ENCODE assay signal across 29 cellular contexts in the genomic region with DNA sequence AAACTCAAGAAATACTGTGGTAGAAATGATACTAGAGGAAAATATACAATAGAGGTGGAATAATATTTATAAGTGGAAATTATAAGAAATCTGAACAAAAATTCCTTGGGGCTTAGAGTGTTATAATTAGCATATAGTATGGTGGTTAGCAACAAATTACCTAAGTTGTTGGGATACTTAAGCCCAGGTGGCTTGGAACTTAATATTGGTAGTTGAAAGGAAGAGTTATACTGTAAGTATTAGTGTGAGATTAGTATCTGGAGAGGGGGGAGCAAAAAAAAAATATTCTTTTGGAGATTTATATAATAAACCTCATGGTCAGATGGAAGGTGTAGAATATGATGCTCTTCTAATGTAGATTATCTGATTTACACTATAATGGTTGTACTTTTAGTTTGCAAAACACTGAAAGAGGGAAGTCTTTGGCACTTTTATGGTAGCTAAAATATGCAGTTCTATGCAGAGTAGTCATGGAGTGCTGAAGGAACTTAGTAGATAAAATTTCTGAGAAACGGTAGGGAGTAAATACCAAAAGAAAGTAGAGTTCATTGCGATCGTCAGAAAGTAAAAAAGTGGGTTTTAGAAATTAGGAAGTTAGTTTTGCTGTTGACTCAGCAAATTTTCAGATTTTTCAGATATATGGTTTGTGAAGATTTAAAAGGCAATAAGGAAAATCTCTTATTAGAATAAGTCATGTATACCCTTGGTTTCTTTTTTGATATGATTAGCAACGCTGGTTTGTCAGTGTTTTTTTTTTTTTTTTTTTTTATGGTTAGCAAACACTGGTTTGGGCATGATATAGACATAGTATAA. TPM values are rescaled to one million over a fixed set of nuclear protein-coding genes. Genes with fewer than 3 reads are reported as not detected.
A peak's percentile ranks its signal among the peaks of the same experiment; 100 is the strongest.
DNase-seq lines count a peak whose midpoint lies in the region; ATAC-seq, FAIRE-seq and TF ChIP-seq lines count a peak whose summit lies in the region.
"Had no signal": no experiment of that assay in that cellular context is flagged by ENCODE, and none has a peak within 500 bp of the region (broad histone marks: within the 10 kb centered on the region; RNA-seq: fewer than 3 reads in every experiment).

No MANE protein-coding gene starts in this region.

- no peak overlapping the region for H3K9ac ChIP-seq in HepG2 (ENCODE audit: insufficient read depth, low read depth, low read length)
- no peak overlapping the region for H3K9ac ChIP-seq in endodermal cell (ENCODE audit: extremely low read depth, low read length, poor library complexity, severe bottlenecking)

- 97% methylated on average over 4 of the region's 4 CpGs for WGBS in HepG2 (ENCODE audit: low lambda C conversion rate)
- WGBS in right lobe of liver (ENCODE audit: insufficient coverage, low coverage, low lambda C conversion rate, missing lambda C conversion rate): 76% methylated on average over 4 of the region's 4 CpGs
- WGBS in endodermal cell (ENCODE audit: insufficient coverage in 1 of 2, insufficient read length in 1 of 2), 2 experiments: 47 to 49% methylated on average over 3 to 4 of the region's 4 CpGs
- 72% methylated on average over 4 of the region's 4 CpGs for whole genome bisulfite sequencing in hepatocyte (ENCODE audit: low lambda C conversion rate, missing lambda C conversion rate)

- H3K9me3 ChIP-seq in HepG2 (ENCODE audit: low read length) (no peaks in the 10 kb centered on the region), right lobe of liver (no peaks in the 10 kb centered on the region), PC-9 (ENCODE audit: insufficient read depth, low read depth) (0 out of 2 replicates have a peak, but pooled peaks cover under 1% of the 10 kb centered on the region), endodermal cell (ENCODE audit: control insufficient read depth, low read length) (no peaks in the 10 kb centered on the region), hepatocyte (ENCODE audit: low read depth) (no peaks in the 10 kb centered on the region)
- H3K9me3 ChIP-seq: adrenal gland, body of pancreas, Caco-2, gastroesophageal sphincter, mucosa of descending colon, right atrium auricular region, upper lobe of right lung had no signal

- FAIRE-seq in HepG2 (lab: Jason Lieb, UNC): no peak
- FAIRE-seq: endothelial cell of umbilical vein, G401.6, keratinocyte had no signal

- H2AFZ ChIP-seq in HepG2 (ENCODE audit: low read length) (no peak overlapping the region), PC-9 (no peak overlapping the region), hepatocyte (no peak overlapping the region)

- intact Hi-C loops in HepG2 (cut with micrococcal nuclease; ENCODE audit: unreplicated experiment) (no loop called here), right lobe of liver (cut with DNase I) (no loop called here), PC-9 (cut with micrococcal nuclease; ENCODE audit: unreplicated experiment) (no loop called here), dorsolateral prefrontal cortex (cut with DNase I) (no loop called here)

- POLR2A ChIA-PET in HepG2 (lab: Yijun Ruan, JAX) (no interaction called here), PC-9 (lab: Charles Lee; ENCODE audit: unreplicated experiment) (no interaction called here)

- peaks cover 7% of the 10 kb centered on the region for H3F3A ChIP-seq in PC-9 (ENCODE audit: insufficient read depth, low read depth)

- TF ChIP-seq CTCF in HepG2 (CRISPR knock-in tag; IDR thresholded peaks at IDR 0.05) (no peak), right lobe of liver (IDR thresholded peaks at IDR 0.05) (no peak), PC-9 (conservative IDR thresholded peaks at IDR 0.05) (no peak), endodermal cell (conservative IDR thresholded peaks at IDR 0.05) (no peak), dorsolateral prefrontal cortex (IDR thresholded peaks at IDR 0.05 in 54 of 56, conservative IDR thresholded peaks at IDR 0.05 in 2 of 56; ENCODE audit: low read depth in 1 of 56, partially characterized antibody in 56 of 56) (no peak), hepatocyte (IDR thresholded peaks at IDR 0.05; ENCODE audit: poor library complexity) (no peak)

- DNase-seq in HepG2 (ENCODE audit: low spot score): no peak
- DNase-seq in right lobe of liver: no peak
- DNase-seq in PC-9: no peak
- no peak for DNase-seq in endodermal cell
- no peak for DNase-seq in dorsolateral prefrontal cortex
- DNase-seq in HT-29 (ENCODE audit: low spot score): no peak
- no peak for DNase-seq in hepatocyte (ENCODE audit: low spot score)
- DNase-seq: ACHN; activated B cell treated with CpG ODN at 0.5 μM for 24 hours; activated CD4-positive, alpha-beta T cell treated with anti-CD3 and anti-CD28 coated beads, Interleukin-2, amount 50 U/mL, for 4 hours; adrenal gland; body of pancreas; Caco-2; cerebellar nuclear complex; mucosa of descending colon; NCI-H1048; NCI-H1694 treated with DMSO at 0.1 percent for 48 hours; NCI-H2171; NCI-H510A; PC-3; upper lobe of right lung had no signal

- TF ChIP-seq POLR2A in HepG2 (IDR thresholded peaks at IDR 0.05; ENCODE audit: insufficient read depth in 1 of 2, low read depth in 2 of 2, low read length in 2 of 2) (no peak), right lobe of liver (IDR thresholded peaks at IDR 0.05) (no peak)

- in situ Hi-C loops in HepG2 (cut with HindIII; ENCODE audit: extremely low pct_ligation_motif_present, low pct_unique_long_range_greater_than_20kb): no loop called here

- H3K27ac Mint-ChIP-seq in endodermal cell: peak overlapping the region; percentile 65
- peak overlapping the region; percentile 2 for H3K27ac Mint-ChIP-seq in stimulated activated memory B cell treated with anti-CD40 and anti-IgM and Interleukin-4, amounts not matched to agents 10 μg/mL and 1 μg/mL and 100 μg/mL, for 72 hours
- H3K27ac Mint-ChIP-seq: activated B cell treated with CpG ODN at 0.5 μM for 24 hours had no signal

- H3K9me2 ChIP-seq in PC-9 (ENCODE audit: insufficient read depth) (no peaks in the 10 kb centered on the region), hepatocyte (replicated peaks; ENCODE audit: insufficient read depth) (no peaks in the 10 kb centered on the region)

- H3K4me3 ChIP-seq in HepG2 (replicated peaks in 1 of 3; ENCODE audit: insufficient read depth in 1 of 3, low read depth in 2 of 3, low read length in 3 of 3) (no peak overlapping the region), right lobe of liver (no peak overlapping the region), PC-9 (no peak overlapping the region), endodermal cell (ENCODE audit: low read length) (no peak overlapping the region), dorsolateral prefrontal cortex (no peak overlapping the region), hepatocyte (no peak overlapping the region)
- H3K4me3 ChIP-seq: adrenal gland, body of pancreas, gastroesophageal sphincter, mucosa of descending colon, right atrium auricular region, upper lobe of right lung had no signal

- no peak for TF ChIP-seq EP300 in HepG2 (IDR thresholded peaks at IDR 0.05; ENCODE audit: low read depth in 2 of 2, low read length in 2 of 2)
- TF ChIP-seq EP300 in HepG2 (CRISPR knock-in tag; IDR thresholded peaks at IDR 0.05; ENCODE audit: borderline replicate concordance): no peak

- H3K27me3 ChIP-seq in HepG2 (ENCODE audit: control insufficient read depth in 1 of 2, insufficient read depth in 2 of 2, low read length in 2 of 2) (no peaks in the 10 kb centered on the region), right lobe of liver (no peaks in the 10 kb centered on the region), PC-9 (ENCODE audit: insufficient read depth, low read depth) (no peaks in the 10 kb centered on the region), endodermal cell (ENCODE audit: control insufficient read depth, insufficient read depth, low read length, poor library complexity, severe bottlenecking) (no peaks in the 10 kb centered on the region), dorsolateral prefrontal cortex (no peaks in the 10 kb centered on the region), hepatocyte (no peaks in the 10 kb centered on the region)
- H3K27me3 ChIP-seq: adrenal gland, body of pancreas, gastroesophageal sphincter, right atrium auricular region, upper lobe of right lung had no signal

- H4K20me1 ChIP-seq in HepG2 (ENCODE audit: insufficient read depth, low read length) (no peaks in the 10 kb centered on the region), PC-9 (ENCODE audit: insufficient read depth) (no peaks in the 10 kb centered on the region), hepatocyte (ENCODE audit: insufficient read depth, poor library complexity, severe bottlenecking) (no peaks in the 10 kb centered on the region)

- H3K4me1 Mint-ChIP-seq in endodermal cell: peaks cover 22% of the 10 kb centered on the region
- no peaks in the 10 kb centered on the region for H3K4me1 Mint-ChIP-seq in stimulated activated memory B cell treated with anti-CD40 and anti-IgM and Interleukin-4, amounts not matched to agents 10 μg/mL and 1 μg/mL and 100 μg/mL, for 72 hours
- H3K4me1 Mint-ChIP-seq: activated B cell treated with CpG ODN at 0.5 μM for 24 hours, neural crest cell had no signal

- CTCF ChIA-PET in HepG2 (lab: Yijun Ruan, JAX; ENCODE audit: low intra/inter-chr PET ratio, low total read pairs): no interaction called here
- CTCF ChIA-PET in PC-9 (lab: Charles Lee): no interaction called here

- H3K79me2 ChIP-seq in HepG2 (ENCODE audit: insufficient read depth, low read length) (no peaks in the 10 kb centered on the region), PC-9 (ENCODE audit: low read depth) (peaks cover 4% of the 10 kb centered on the region; the same call in 1 of the 2 replicates), hepatocyte (peaks cover 3% of the 10 kb centered on the region)

- H3K4me3 Mint-ChIP-seq in endodermal cell: no peak overlapping the region
- no peak overlapping the region for H3K4me3 Mint-ChIP-seq in stimulated activated memory B cell treated with anti-CD40 and anti-IgM and Interleukin-4, amounts not matched to agents 10 μg/mL and 1 μg/mL and 100 μg/mL, for 72 hours
- H3K4me3 Mint-ChIP-seq: activated B cell treated with CpG ODN at 0.5 μM for 24 hours, neural crest cell had no signal

- H3K27ac ChIP-seq in HepG2 (ENCODE audit: extremely low read length, insufficient read depth, low read length) (no peak overlapping the region), right lobe of liver (no peak overlapping the region), PC-9 (peak overlapping the region; percentile 33), endodermal cell (ENCODE audit: low read depth, low read length) (no peak overlapping the region), dorsolateral prefrontal cortex (no peak overlapping the region), hepatocyte (no peak overlapping the region)
- H3K27ac ChIP-seq: adrenal gland, body of pancreas, gastroesophageal sphincter, right atrium auricular region, upper lobe of right lung had no signal

- H3K36me3 ChIP-seq in HepG2 (replicated peaks in 1 of 2; ENCODE audit: control insufficient read depth in 1 of 2, insufficient read depth in 2 of 2, low read length in 2 of 2) (peaks cover 5 to 13% of the 10 kb centered on the region in 2 experiments), right lobe of liver (peaks cover 0 to 3% (median 0%) of the 10 kb centered on the region in 4 donors), PC-9 (ENCODE audit: low read depth) (peaks cover 34% of the 10 kb centered on the region), endodermal cell (ENCODE audit: control insufficient read depth, insufficient read depth, low read length) (peaks cover 47% of the 10 kb centered on the region), hepatocyte (replicated peaks; ENCODE audit: insufficient read depth, low read depth) (no peaks in the 10 kb centered on the region)

- peaks cover 11% of the 10 kb centered on the region for H3K4me1 ChIP-seq in HepG2 (ENCODE audit: insufficient read depth, low read length)
- H3K4me1 ChIP-seq in right lobe of liver: peaks cover 0 to 10% (median 4%) of the 10 kb centered on the region in 4 donors
- H3K4me1 ChIP-seq in PC-9 (replicated peaks; ENCODE audit: insufficient read depth): no peaks in the 10 kb centered on the region
- H3K4me1 ChIP-seq in endodermal cell (ENCODE audit: control insufficient read depth, insufficient read depth, low read length): no peaks in the 10 kb centered on the region
- H3K4me1 ChIP-seq in hepatocyte (ENCODE audit: insufficient read depth): no peaks in the 10 kb centered on the region
- H3K4me1 ChIP-seq: Caco-2, gastroesophageal sphincter, right atrium auricular region, upper lobe of right lung had no signal

- H3K4me2 ChIP-seq in HepG2 (ENCODE audit: low read depth, low read length) (no peak overlapping the region), PC-9 (no peak overlapping the region), hepatocyte (no peak overlapping the region)

- peaks cover 27% of the 10 kb centered on the region for H3K36me3 Mint-ChIP-seq in endodermal cell (ENCODE audit: low read depth)
- peaks cover 30% of the 10 kb centered on the region for H3K36me3 Mint-ChIP-seq in stimulated activated memory B cell treated with anti-CD40 and anti-IgM and Interleukin-4, amounts not matched to agents 10 μg/mL and 1 μg/mL and 100 μg/mL, for 72 hours

- ATAC-seq in HepG2 (no peak), right lobe of liver (no peak)
- ATAC-seq in stimulated activated memory B cell treated with anti-CD40 and anti-IgM and Interleukin-4, amounts not matched to agents 10 μg/mL and 1 μg/mL and 100 μg/mL, for 72 hours: no peak
- ATAC-seq: body of pancreas, gastroesophageal sphincter, mucosa of descending colon, PC-3, Right ventricle myocardium inferior, upper lobe of right lung had no signal

- no TSS peak for BruUV-seq in HepG2 (replicated peaks; lab: Mats Ljungman, UMichigan)
- BruUV-seq in PC-9 (replicated peaks; lab: Mats Ljungman, UMichigan): no TSS peak

- TF ChIP-seq RAD21 in HepG2 (CRISPR knock-in tag; IDR thresholded peaks at IDR 0.05): no peak

- H3K27me3 Mint-ChIP-seq in endodermal cell (ENCODE audit: insufficient read depth): no peaks in the 10 kb centered on the region
- H3K27me3 Mint-ChIP-seq in stimulated activated memory B cell treated with anti-CD40 and anti-IgM and Interleukin-4, amounts not matched to agents 10 μg/mL and 1 μg/mL and 100 μg/mL, for 72 hours: no peaks in the 10 kb centered on the region
- H3K27me3 Mint-ChIP-seq: activated B cell treated with CpG ODN at 0.5 μM for 24 hours had no signal

- no peaks in the 10 kb centered on the region for H3K9me3 Mint-ChIP-seq in endodermal cell
- no peaks in the 10 kb centered on the region for H3K9me3 Mint-ChIP-seq in stimulated activated memory B cell treated with anti-CD40 and anti-IgM and Interleukin-4, amounts not matched to agents 10 μg/mL and 1 μg/mL and 100 μg/mL, for 72 hours
- H3K9me3 Mint-ChIP-seq: activated B cell treated with CpG ODN at 0.5 μM for 24 hours, neural crest cell had no signal

RNA-seq across cellular contexts. Expression of a gene that starts 45.7 kb away (rescaled TPM):
- 53.9 and 75.1 TPM in 2 replicates for total RNA-seq in HepG2 (2016; rRNA removed; fragmentation: Illumina TruSeq; extraction: Trizol)
- total RNA-seq in HepG2 (2016; cell fraction: cytosol; rRNA removed; fragmentation: Illumina TruSeq; extraction: Trizol; ENCODE audit: low read depth): 9.8 and 10.6 TPM in 2 replicates
- total RNA-seq in HepG2 (2016; cell fraction: insoluble cytoplasmic fraction; rRNA removed; fragmentation: Illumina TruSeq; extraction: Trizol): 53.0 and 76.9 TPM in 2 replicates
- 20.9 and 22.0 TPM in 2 replicates for total RNA-seq in HepG2 (2016; cell fraction: membrane; rRNA removed; fragmentation: Illumina TruSeq; extraction: Trizol)
- total RNA-seq in HepG2 (2016; cell fraction: nucleus; rRNA removed; fragmentation: Illumina TruSeq; extraction: Trizol): 50.0 and 51.5 TPM in 2 replicates
- 31.6 and 48.7 TPM in 2 replicates for polyA plus RNA-seq in HepG2 (2011; rRNA removed)
- 21.4 and 26.3 TPM in 2 replicates for polyA plus RNA-seq in HepG2 (2011; cell fraction: cytosol; rRNA removed)
- polyA plus RNA-seq in HepG2 (2011; cell fraction: nucleus; rRNA removed): 15.3 and 16.2 TPM in 2 replicates
- polyA plus RNA-seq in HepG2 (2012): 15.0 and 24.0 TPM in 2 replicates
- 1.7 and 1.9 TPM in 2 replicates for polyA plus RNA-seq in HepG2 (2016; cell fraction: cytosol; fragmentation: Illumina TruSeq; extraction: Trizol; ENCODE audit: low read depth)
- polyA plus RNA-seq in HepG2 (2016; cell fraction: insoluble cytoplasmic fraction; fragmentation: Illumina TruSeq; extraction: Trizol; ENCODE audit: low read depth): 41.8 and 50.5 TPM in 2 replicates
- polyA plus RNA-seq in HepG2 (2016; cell fraction: membrane; fragmentation: Illumina TruSeq; extraction: Trizol; ENCODE audit: low read depth): 6.2 and 6.4 TPM in 2 replicates
- 37.1 and 45.5 TPM in 2 replicates for polyA plus RNA-seq in HepG2 (2016; cell fraction: nucleus; fragmentation: Illumina TruSeq; extraction: Trizol; ENCODE audit: insufficient read depth, low read depth)
- 30.9 and 42.6 TPM in 2 replicates for polyA minus RNA-seq in HepG2 (2011; rRNA and poly(A)+ RNA removed; ENCODE audit: low replicate concordance)
- polyA minus RNA-seq in HepG2 (2011; cell fraction: cytosol; rRNA and poly(A)+ RNA removed): 17.9 and 20.3 TPM in 2 replicates
- polyA minus RNA-seq in HepG2 (2011; cell fraction: nucleus; rRNA and poly(A)+ RNA removed): 88.8 and 102 TPM in 2 replicates
- total RNA-seq in right lobe of liver: 1 to 10 TPM; 4.5 to 9.3 (median 7.1) TPM
- total RNA-seq in PC-9 (2021): 31.7 and 38.6 TPM in 2 replicates
- 100 to 1,000 TPM in 1 of 2 donors, 10 to 100 TPM in 1; 85.0 to 103 TPM for total RNA-seq in endodermal cell
- polyA plus RNA-seq in endodermal cell (2013, experiment 1 of 2): 59.7 TPM
- 59.7 TPM for polyA plus RNA-seq in endodermal cell (2013, experiment 2 of 2)
- total RNA-seq in dorsolateral prefrontal cortex: 10 to 100 TPM; 21.2 to 53.7 (median 32.4) TPM
- total RNA-seq in HT-29 (2014; rRNA removed; shearing (Covaris generic)): 18.4 and 19.2 TPM in 2 replicates
- total RNA-seq in hepatocyte: 29.7 and 30.5 TPM in 2 replicates
- 37.7 and 49.3 TPM in 2 replicates for polyA plus RNA-seq in hepatocyte

RNA-seq across cellular contexts. Expression of a gene that starts 55.5 kb away (rescaled TPM):
- total RNA-seq in HepG2 (2016; rRNA removed; fragmentation: Illumina TruSeq; extraction: Trizol) (69.5 and 99.0 TPM in 2 replicates), right lobe of liver (100 to 1,000 TPM in 2 of 6 experiments, 10 to 100 TPM in 4; 65.3 to 154 (median 88.9) TPM), PC-9 (2021) (45.6 and 51.0 TPM in 2 replicates), endodermal cell (10 to 100 TPM; 28.0 to 30.2 TPM), dorsolateral prefrontal cortex (10 to 100 TPM; 21.5 to 56.2 (median 36.2) TPM), hepatocyte (119 and 131 TPM in 2 replicates)
- 5.6 and 6.1 TPM in 2 replicates for total RNA-seq in HepG2 (2016; cell fraction: cytosol; rRNA removed; fragmentation: Illumina TruSeq; extraction: Trizol; ENCODE audit: low read depth)
- 72.8 and 96.2 TPM in 2 replicates for total RNA-seq in HepG2 (2016; cell fraction: insoluble cytoplasmic fraction; rRNA removed; fragmentation: Illumina TruSeq; extraction: Trizol)
- 22.7 and 24.4 TPM in 2 replicates for total RNA-seq in HepG2 (2016; cell fraction: membrane; rRNA removed; fragmentation: Illumina TruSeq; extraction: Trizol)
- total RNA-seq in HepG2 (2016; cell fraction: nucleus; rRNA removed; fragmentation: Illumina TruSeq; extraction: Trizol): 94.1 and 117 TPM in 2 replicates
- polyA plus RNA-seq in HepG2 (2011; rRNA removed) (53.5 and 58.1 TPM in 2 replicates), hepatocyte (65.5 and 78.2 TPM in 2 replicates)
- polyA plus RNA-seq in HepG2 (2011; cell fraction: cytosol; rRNA removed): 37.5 and 40.2 TPM in 2 replicates
- 19.9 and 28.3 TPM in 2 replicates for polyA plus RNA-seq in HepG2 (2011; cell fraction: nucleus; rRNA removed)
- polyA plus RNA-seq in HepG2 (2012): 72.6 and 86.3 TPM in 2 replicates
- 5.7 and 6.0 TPM in 2 replicates for polyA plus RNA-seq in HepG2 (2016; cell fraction: cytosol; fragmentation: Illumina TruSeq; extraction: Trizol; ENCODE audit: low read depth)
- 72.8 and 74.1 TPM in 2 replicates for polyA plus RNA-seq in HepG2 (2016; cell fraction: insoluble cytoplasmic fraction; fragmentation: Illumina TruSeq; extraction: Trizol; ENCODE audit: low read depth)
- polyA plus RNA-seq in HepG2 (2016; cell fraction: membrane; fragmentation: Illumina TruSeq; extraction: Trizol; ENCODE audit: low read depth): 15.5 and 17.7 TPM in 2 replicates
- 124 and 128 TPM in 2 replicates for polyA plus RNA-seq in HepG2 (2016; cell fraction: nucleus; fragmentation: Illumina TruSeq; extraction: Trizol; ENCODE audit: insufficient read depth, low read depth)
- 28.2 and 108 TPM in 2 replicates for polyA minus RNA-seq in HepG2 (2011; rRNA and poly(A)+ RNA removed; ENCODE audit: low replicate concordance)
- 106 and 113 TPM in 2 replicates for polyA minus RNA-seq in HepG2 (2011; cell fraction: cytosol; rRNA and poly(A)+ RNA removed)
- 54.2 and 66.6 TPM in 2 replicates for polyA minus RNA-seq in HepG2 (2011; cell fraction: nucleus; rRNA and poly(A)+ RNA removed)
- 39.9 TPM for polyA plus RNA-seq in endodermal cell (2013, experiment 1 of 2)
- polyA plus RNA-seq in endodermal cell (2013, experiment 2 of 2): 38.5 TPM
- total RNA-seq in HT-29 (2014; rRNA removed; shearing (Covaris generic)): 40.3 and 47.1 TPM in 2 replicates

RNA-seq across cellular contexts. Expression of a gene that starts 55.8 kb away (rescaled TPM):
- total RNA-seq in HepG2 (2016; rRNA removed; fragmentation: Illumina TruSeq; extraction: Trizol) (16.3 and 18.4 TPM in 2 replicates), right lobe of liver (1 to 10 TPM; 2.3 to 6.9 (median 3.5) TPM), PC-9 (2021) (14.1 and 15.4 TPM in 2 replicates), endodermal cell (10 to 100 TPM; 13.8 to 23.8 TPM), dorsolateral prefrontal cortex (10 to 100 TPM in 1 of 120 experiments, 1 to 10 TPM in 119; 1.3 to 14.1 (median 4.1) TPM), hepatocyte (4.9 and 5.5 TPM in 2 replicates)
- 17.3 and 18.2 TPM in 2 replicates for total RNA-seq in HepG2 (2016; cell fraction: cytosol; rRNA removed; fragmentation: Illumina TruSeq; extraction: Trizol; ENCODE audit: low read depth)
- total RNA-seq in HepG2 (2016; cell fraction: insoluble cytoplasmic fraction; rRNA removed; fragmentation: Illumina TruSeq; extraction: Trizol): 17.8 and 21.9 TPM in 2 replicates
- 11.6 and 12.8 TPM in 2 replicates for total RNA-seq in HepG2 (2016; cell fraction: membrane; rRNA removed; fragmentation: Illumina TruSeq; extraction: Trizol)
- 29.6 and 32.6 TPM in 2 replicates for total RNA-seq in HepG2 (2016; cell fraction: nucleus; rRNA removed; fragmentation: Illumina TruSeq; extraction: Trizol)
- polyA plus RNA-seq in HepG2 (2011; rRNA removed) (1.4 and 1.9 TPM in 2 replicates), hepatocyte (5.0 and 6.8 TPM in 2 replicates)
- 0.35 and 1.1 TPM in 2 replicates for polyA plus RNA-seq in HepG2 (2011; cell fraction: cytosol; rRNA removed)
- polyA plus RNA-seq in HepG2 (2011; cell fraction: nucleus; rRNA removed): 3.0 and 3.7 TPM in 2 replicates
- 3.6 and 4.3 TPM in 2 replicates for polyA plus RNA-seq in HepG2 (2012)
- polyA plus RNA-seq in HepG2 (2016; cell fraction: cytosol; fragmentation: Illumina TruSeq; extraction: Trizol; ENCODE audit: low read depth): 0.44 and 1.0 TPM in 2 replicates
- 13.0 and 14.4 TPM in 2 replicates for polyA plus RNA-seq in HepG2 (2016; cell fraction: insoluble cytoplasmic fraction; fragmentation: Illumina TruSeq; extraction: Trizol; ENCODE audit: low read depth)
- polyA plus RNA-seq in HepG2 (2016; cell fraction: membrane; fragmentation: Illumina TruSeq; extraction: Trizol; ENCODE audit: low read depth): 1.4 and 1.9 TPM in 2 replicates
- polyA plus RNA-seq in HepG2 (2016; cell fraction: nucleus; fragmentation: Illumina TruSeq; extraction: Trizol; ENCODE audit: insufficient read depth, low read depth): 19.8 and 21.6 TPM in 2 replicates
- 2.7 and 3.0 TPM in 2 replicates for polyA minus RNA-seq in HepG2 (2011; rRNA and poly(A)+ RNA removed; ENCODE audit: low replicate concordance)
- polyA minus RNA-seq in HepG2 (2011; cell fraction: cytosol; rRNA and poly(A)+ RNA removed): 1.8 and 2.7 TPM in 2 replicates
- polyA minus RNA-seq in HepG2 (2011; cell fraction: nucleus; rRNA and poly(A)+ RNA removed): 15.3 and 18.8 TPM in 2 replicates
- 14.9 TPM for polyA plus RNA-seq in endodermal cell (2013, experiment 1 of 2)
- polyA plus RNA-seq in endodermal cell (2013, experiment 2 of 2): 16.9 TPM
- 4.7 and 9.0 TPM in 2 replicates for total RNA-seq in HT-29 (2014; rRNA removed; shearing (Covaris generic))
